Comparison of ENCODE assay signal across 1 cellular context in genomic region chr17:9669551-9670008, GRCh38.
TF ChIP-seq lines count a peak whose summit lies in the region.

No MANE protein-coding gene starts in this region.

TF ChIP-seq in GM23338, 12 proteins besides CTCF, POLR2A, EP300 and RAD21:
- TF ChIP-seq EZH2phosphoT487 (IDR thresholded peaks at IDR 0.05; ENCODE audit: unreplicated experiment) (no peak), ZNF331 (CRISPR knock-in tag; IDR thresholded peaks at IDR 0.05; ENCODE audit: low read depth) (no peak), ZNF462 (CRISPR knock-in tag; IDR thresholded peaks at IDR 0.05) (no peak), STAT1 (IDR thresholded peaks at IDR 0.05; ENCODE audit: unreplicated experiment) (no peak), EZH2 (IDR thresholded peaks at IDR 0.05; ENCODE audit: low read depth, unreplicated experiment) (no peak), JUNB (IDR thresholded peaks at IDR 0.05; ENCODE audit: unreplicated experiment) (no peak), REST (IDR thresholded peaks at IDR 0.05; ENCODE audit: unreplicated experiment) (no peak), CREB1 (CRISPR knock-in tag; IDR thresholded peaks at IDR 0.05; ENCODE audit: low read depth) (no peak), POLR2AphosphoS5 (IDR thresholded peaks at IDR 0.05; ENCODE audit: low read depth) (no peak), ETS1 (IDR thresholded peaks at IDR 0.05) (no peak), ZNF114 (CRISPR knock-in tag; IDR thresholded peaks at IDR 0.05) (no peak), NANOG (IDR thresholded peaks at IDR 0.05; ENCODE audit: borderline replicate concordance) (no peak)
